In genomic region chr15:58980351-58980939, GRCh38 we compare ENCODE assay signal across 8 cellular contexts. TPM values are rescaled to one million over a fixed set of nuclear protein-coding genes. Genes with fewer than 3 reads are reported as not detected.
DNase-seq lines count a peak whose midpoint lies in the region; ATAC-seq, FAIRE-seq and TF ChIP-seq lines count a peak whose summit lies in the region.

No MANE protein-coding gene starts in this region.

- H3K4me3 ChIP-seq in bronchial epithelial cell (ENCODE audit: low read depth, low read length) (no peak overlapping the region), mesenchymal stem cell (ENCODE audit: insufficient read depth in 1 of 2, low read depth in 1 of 2, low read length in 2 of 2) (no peak overlapping the region), MG63 (no peak overlapping the region)

- DNase-seq in ACHN (peak; percentile 56), NCI-H82 (lab: John Stamatoyannopoulos, UW) (peak; percentile 28), bronchial epithelial cell (ENCODE audit: low read depth) (peak; percentile 50), mesenchymal stem cell (peak; percentile 53), MG63 (no peak)
- no peak for DNase-seq in stimulated activated CD4-positive, alpha-beta T cell treated with anti-CD3 and anti-CD28 coated beads, Interleukin-1b, Interleukin-23, amount 100 ng/mL, for 48 hours

- no peak overlapping the region for H3K4me2 ChIP-seq in mesenchymal stem cell (ENCODE audit: low read length, poor library complexity, severe bottlenecking)

- WGBS in mesenchymal stem cell, result 0% methylated on average over 2 of the region's 5 CpGs

- no peak overlapping the region for H3K4ac ChIP-seq in mesenchymal stem cell (ENCODE audit: low read depth in 1 of 2, low read length in 2 of 2)

- H2BK120ac ChIP-seq in mesenchymal stem cell (ENCODE audit: low read depth, low read length), result no peak overlapping the region

- no peaks in the 10 kb centered on the region for H3K4me1 ChIP-seq in mesenchymal stem cell (ENCODE audit: control insufficient read depth, insufficient read depth, low read depth, low read length)

- no peak for ATAC-seq in activated CD4-positive, CD25-positive, alpha-beta regulatory T cell treated with anti-CD3 and anti-CD28 coated beads, Interleukin-2, amount 50 U/mL, for 24 hours

- no peak overlapping the region for H2AK5ac ChIP-seq in mesenchymal stem cell (ENCODE audit: low read length, severe bottlenecking)

- no peak overlapping the region for H2BK15ac ChIP-seq in mesenchymal stem cell (ENCODE audit: low read depth, poor library complexity, severe bottlenecking)

- H3K27ac ChIP-seq in mesenchymal stem cell (ENCODE audit: low read length, poor library complexity, severe bottlenecking), result no peak overlapping the region

- H3K23ac ChIP-seq in mesenchymal stem cell (ENCODE audit: low read length in 2 of 2), result no peak overlapping the region

- no peak for FAIRE-seq in bronchial epithelial cell (lab: Jason Lieb, UNC)

- no peak overlapping the region for H3K14ac ChIP-seq in mesenchymal stem cell (ENCODE audit: low read length in 2 of 2)

- H3K36me3 ChIP-seq in bronchial epithelial cell (ENCODE audit: control insufficient read depth, insufficient read depth, low read length), result no peaks in the 10 kb centered on the region
- no peaks in the 10 kb centered on the region for H3K36me3 ChIP-seq in mesenchymal stem cell (ENCODE audit: control insufficient read depth in 1 of 2, insufficient read depth in 2 of 2, low read depth in 1 of 2, low read length in 2 of 2)
- no peaks in the 10 kb centered on the region for H3K36me3 ChIP-seq in MG63

- H3K27me3 ChIP-seq in bronchial epithelial cell (ENCODE audit: control insufficient read depth, insufficient read depth, low read length) (no peaks in the 10 kb centered on the region), mesenchymal stem cell (ENCODE audit: control insufficient read depth in 1 of 2, insufficient read depth in 1 of 2, low read length in 2 of 2) (no peaks in the 10 kb centered on the region), MG63 (no peaks in the 10 kb centered on the region)

- H4K91ac ChIP-seq in mesenchymal stem cell (ENCODE audit: low read length), result no peak overlapping the region

- no peak overlapping the region for H2BK5ac ChIP-seq in mesenchymal stem cell (ENCODE audit: low read depth, low read length, poor library complexity, severe bottlenecking)

- no peak overlapping the region for H3K18ac ChIP-seq in mesenchymal stem cell (ENCODE audit: low read depth in 1 of 2, low read length in 2 of 2)

- H3K9ac ChIP-seq in mesenchymal stem cell (ENCODE audit: low read length), result no peak overlapping the region

- no peak overlapping the region for H2AFZ ChIP-seq in mesenchymal stem cell (ENCODE audit: low read depth, low read length)

- no peak overlapping the region for H2BK12ac ChIP-seq in mesenchymal stem cell (ENCODE audit: low read length in 2 of 2)

- in situ Hi-C loops in ACHN (cut with HindIII; ENCODE audit: low pct_ligation_motif_present, low pct_unique_long_range_greater_than_20kb, low sequenced_read_pairs), result no loop called here

- H3K79me1 ChIP-seq in mesenchymal stem cell (replicated peaks; ENCODE audit: low read length, poor library complexity, severe bottlenecking), result no peaks in the 10 kb centered on the region

- H3K9me3 ChIP-seq in mesenchymal stem cell (ENCODE audit: control insufficient read depth, low read length) (no peaks in the 10 kb centered on the region), MG63 (no peaks in the 10 kb centered on the region)

- peak; percentile 35 for TF ChIP-seq CTCF in GM12873 (IDR thresholded peaks at IDR 0.05; ENCODE audit: insufficient read depth, low read depth, low read length, missing control alignments)
- TF ChIP-seq CTCF in bronchial epithelial cell (IDR thresholded peaks at IDR 0.05; ENCODE audit: insufficient read depth, low read length, severe bottlenecking), result no peak

- H4K8ac ChIP-seq in mesenchymal stem cell (ENCODE audit: low read length), result no peak overlapping the region

RNA-seq across cellular contexts. Expression of gene RNF111, which starts 7.0 kb away (rescaled TPM):
- 14.5 and 15.2 TPM in 2 replicates for total RNA-seq in bronchial epithelial cell
- 12.0 TPM for polyA plus RNA-seq in mesenchymal stem cell (2013, experiment 1 of 2)
- polyA plus RNA-seq in mesenchymal stem cell (2013, experiment 2 of 2), result 12.2 TPM
- 11.8 and 16.0 TPM in 2 replicates for total RNA-seq in MG63 (2014; rRNA removed; shearing (Covaris generic); ENCODE audit: low replicate concordance)

RNA-seq across cellular contexts. Expression of gene SLTM, which starts 47.0 kb away (rescaled TPM):
- 102 and 156 TPM in 2 replicates for total RNA-seq in bronchial epithelial cell
- 45.7 TPM for polyA plus RNA-seq in mesenchymal stem cell (2013, experiment 1 of 2)
- polyA plus RNA-seq in mesenchymal stem cell (2013, experiment 2 of 2), result 43.3 TPM
- 43.9 and 50.6 TPM in 2 replicates for total RNA-seq in MG63 (2014; rRNA removed; shearing (Covaris generic); ENCODE audit: low replicate concordance)

Comparison
In these comparisons a context has a peak if more than half of its experiments do, and no peak if none do; other contexts are left out.
1. DNase-seq: peak in ACHN (single experiment), NCI-H82 (single experiment), bronchial epithelial cell (single experiment) and mesenchymal stem cell (single experiment); none in stimulated activated CD4-positive, alpha-beta T cell treated with anti-CD3 and anti-CD28 coated beads, Interleukin-1b, Interleukin-23, amount 100 ng/mL, for 48 hours (single experiment) and MG63 (single experiment).